In genomic region chr6:154506108-154506507, GRCh38 we compare ENCODE assay signal across 39 cellular contexts. TPM values are rescaled to one million over a fixed set of nuclear protein-coding genes. Genes with fewer than 3 reads are reported as not detected.
"Had no signal": no experiment of that assay in that cellular context is flagged by ENCODE, and none has a peak within 500 bp of the region (broad histone marks: within the 10 kb centered on the region; RNA-seq: fewer than 3 reads in every experiment).

No MANE protein-coding gene starts in this region.

- H3K4me1 ChIP-seq: foreskin keratinocyte had no signal

- DNase-seq: activated CD4-positive, alpha-beta memory T cell treated with anti-CD3 and anti-CD28 coated beads for 36 hours; activated CD4-positive, alpha-beta T cell treated with anti-CD3 and anti-CD28 coated beads for 36 hours; activated CD4-positive, alpha-beta T cell treated with anti-CD3 and anti-CD28 coated beads, Interleukin-2, amount 10 ng/mL, durations not matched to agents 24 days and 14 days; activated CD4-positive, CD25-positive, alpha-beta regulatory T cell; activated CD4-positive, CD25-positive, alpha-beta regulatory T cell treated with anti-CD3 and anti-CD28 coated beads, Interleukin-2, amount 50 U/mL, for 72 hours; activated CD8-positive, alpha-beta memory T cell treated with anti-CD3 and anti-CD28 coated beads, Interleukin-2, amount 10 ng/mL, durations not matched to agents 7 days and 5 days; activated CD8-positive, alpha-beta memory T cell treated with anti-CD3 and anti-CD28 coated beads, Interleukin-2, amount 50 U/mL, for 4 hours; activated CD8-positive, alpha-beta T cell treated with anti-CD3 and anti-CD28 coated beads, Interleukin-2, amount 10 ng/mL, durations not matched to agents 7 days and 5 days; activated effector memory CD4-positive, alpha-beta T cell treated with anti-CD3 and anti-CD28 coated beads, Interleukin-2, amount 50 U/mL, for 16 hours; activated naive CD4-positive, alpha-beta T cell treated with anti-CD3 and anti-CD28 coated beads for 36 hours; activated naive CD8-positive, alpha-beta T cell treated with anti-CD3 and anti-CD28 coated beads for 36 hours; activated naive CD8-positive, alpha-beta T cell treated with anti-CD3 and anti-CD28 coated beads, Interleukin-2, amount 50 U/mL, for 24 hours; activated T-cell treated with anti-CD3 and anti-CD28 coated beads, Interleukin-2, amount 50 U/mL, for 1 hour; activated T-cell treated with anti-CD3 and anti-CD28 coated beads, Interleukin-2, amount 50 U/mL, for 48 hours; adrenal gland; amygdala; aorta; brain microvascular endothelial cell; cortex of kidney; dermis blood vessel endothelial cell; effector CD4-positive, alpha-beta T cell; effector memory CD8-positive, alpha-beta T cell; erythroblast; foreskin keratinocyte; gastrocnemius medialis; glutamatergic neuron; SW 1271; T-cell; T1000; WERI-Rb-1 had no signal

- H3K9me3 ChIP-seq: adrenal gland, esophagus muscularis mucosa, gastrocnemius medialis had no signal

- H3K36me3 ChIP-seq: adrenal gland, brain microvascular endothelial cell, esophagus muscularis mucosa, gastrocnemius medialis, WERI-Rb-1 had no signal

- ATAC-seq: activated CD4-positive, alpha-beta T cell treated with anti-CD3 and anti-CD28 coated beads for 36 hours; activated CD8-positive, alpha-beta memory T cell treated with anti-CD3 and anti-CD28 coated beads, Interleukin-2, amount 10 ng/mL, durations not matched to agents 7 days and 5 days; activated CD8-positive, alpha-beta T cell treated with anti-CD3 and anti-CD28 coated beads, Interleukin-2, amount 10 ng/mL, durations not matched to agents 7 days and 5 days; activated naive CD8-positive, alpha-beta T cell treated with anti-CD3 and anti-CD28 coated beads, Interleukin-2, amount 50 U/mL, for 24 hours; effector memory CD8-positive, alpha-beta T cell; foreskin keratinocyte; gastrocnemius medialis; T-cell had no signal

- H3K4me3 Mint-ChIP-seq: activated CD4-positive, alpha-beta memory T cell treated with anti-CD3 and anti-CD28 coated beads for 36 hours; activated CD4-positive, alpha-beta T cell treated with anti-CD3 and anti-CD28 coated beads for 36 hours; activated CD4-positive, alpha-beta T cell treated with anti-CD3 and anti-CD28 coated beads, Interleukin-2, amount 10 ng/mL, durations not matched to agents 24 days and 14 days; activated CD8-positive, alpha-beta memory T cell treated with anti-CD3 and anti-CD28 coated beads, Interleukin-2, amount 10 ng/mL, durations not matched to agents 7 days and 5 days; activated CD8-positive, alpha-beta T cell treated with anti-CD3 and anti-CD28 coated beads, Interleukin-2, amount 10 ng/mL, durations not matched to agents 7 days and 5 days; activated naive CD4-positive, alpha-beta T cell treated with anti-CD3 and anti-CD28 coated beads for 36 hours; activated naive CD4-positive, alpha-beta T cell treated with anti-CD3 and anti-CD28 coated beads, Interleukin-2, amount 50 U/mL, for 24 hours; activated naive CD8-positive, alpha-beta T cell treated with anti-CD3 and anti-CD28 coated beads for 36 hours; activated naive CD8-positive, alpha-beta T cell treated with anti-CD3 and anti-CD28 coated beads, Interleukin-2, amount 50 U/mL, for 24 hours; activated T-helper 1 cell treated with anti-CD3 and anti-CD28 coated beads, Interleukin-12 subunit alpha, Interleukin-12 subunit beta, Interleukin-2, Interleukin-4 antibody, amounts not matched to agents 30 ng/mL and 10 ng/mL and 1 ng/mL, durations not matched to agents 14 hours and 24 hours and 36 hours; central memory CD8-positive, alpha-beta T cell; effector memory CD8-positive, alpha-beta T cell; T-cell; T-helper 1 cell treated with Interleukin-12 subunit alpha and Interleukin-12 subunit beta and Interleukin-4 antibody, amounts not matched to agents 30 μg/mL and 1 μg/mL, for 36 hours had no signal

- H3K9me3 Mint-ChIP-seq: activated CD4-positive, alpha-beta memory T cell treated with anti-CD3 and anti-CD28 coated beads for 36 hours; activated CD4-positive, alpha-beta T cell treated with anti-CD3 and anti-CD28 coated beads, Interleukin-2, amount 10 ng/mL, durations not matched to agents 24 days and 14 days; activated naive CD4-positive, alpha-beta T cell treated with anti-CD3 and anti-CD28 coated beads for 36 hours; activated naive CD4-positive, alpha-beta T cell treated with anti-CD3 and anti-CD28 coated beads, Interleukin-2, amount 50 U/mL, for 24 hours; activated naive CD8-positive, alpha-beta T cell treated with anti-CD3 and anti-CD28 coated beads for 36 hours; activated naive CD8-positive, alpha-beta T cell treated with anti-CD3 and anti-CD28 coated beads, Interleukin-2, amount 50 U/mL, for 24 hours; activated T-helper 1 cell treated with anti-CD3 and anti-CD28 coated beads, Interleukin-12 subunit alpha, Interleukin-12 subunit beta, Interleukin-2, Interleukin-4 antibody, amounts not matched to agents 30 ng/mL and 10 ng/mL and 1 ng/mL, durations not matched to agents 14 hours and 24 hours and 36 hours; activated T-helper 2 cell treated with anti-CD3 and anti-CD28 coated beads, Interferon-gamma antibody, Interleukin-2, Interleukin-4, amounts not matched to agents 10 μg/mL and 5 μg/mL and 100 μg/mL, durations not matched to agents 14 hours and 24 hours and 36 hours; central memory CD8-positive, alpha-beta T cell; T-cell; T-helper 1 cell treated with Interleukin-12 subunit alpha and Interleukin-12 subunit beta and Interleukin-4 antibody, amounts not matched to agents 30 μg/mL and 1 μg/mL, for 36 hours had no signal

- H3K27me3 ChIP-seq: adrenal gland, brain microvascular endothelial cell, esophagus muscularis mucosa, foreskin keratinocyte, gastrocnemius medialis had no signal

- H3K27ac ChIP-seq: adrenal gland, brain microvascular endothelial cell, foreskin keratinocyte, gastrocnemius medialis, WERI-Rb-1 had no signal

- H3K36me3 Mint-ChIP-seq: activated CD4-positive, alpha-beta memory T cell treated with anti-CD3 and anti-CD28 coated beads for 36 hours; activated CD8-positive, alpha-beta memory T cell treated with anti-CD3 and anti-CD28 coated beads, Interleukin-2, amount 10 ng/mL, durations not matched to agents 7 days and 5 days; activated naive CD4-positive, alpha-beta T cell treated with anti-CD3 and anti-CD28 coated beads, Interleukin-2, amount 50 U/mL, for 24 hours; activated naive CD8-positive, alpha-beta T cell treated with anti-CD3 and anti-CD28 coated beads for 36 hours; T-cell had no signal

- H3K4me3 ChIP-seq: adrenal gland, gastrocnemius medialis had no signal

- FAIRE-seq: bronchial epithelial cell, colon had no signal

- H3K27ac Mint-ChIP-seq: activated CD4-positive, alpha-beta memory T cell treated with anti-CD3 and anti-CD28 coated beads for 36 hours; activated CD4-positive, alpha-beta T cell treated with anti-CD3 and anti-CD28 coated beads for 36 hours; activated CD4-positive, alpha-beta T cell treated with anti-CD3 and anti-CD28 coated beads, Interleukin-2, amount 10 ng/mL, durations not matched to agents 24 days and 14 days; activated CD8-positive, alpha-beta memory T cell treated with anti-CD3 and anti-CD28 coated beads, Interleukin-2, amount 10 ng/mL, durations not matched to agents 7 days and 5 days; activated CD8-positive, alpha-beta T cell treated with anti-CD3 and anti-CD28 coated beads, Interleukin-2, amount 10 ng/mL, durations not matched to agents 7 days and 5 days; activated naive CD4-positive, alpha-beta T cell treated with anti-CD3 and anti-CD28 coated beads for 36 hours; activated naive CD4-positive, alpha-beta T cell treated with anti-CD3 and anti-CD28 coated beads, Interleukin-2, amount 50 U/mL, for 24 hours; activated naive CD8-positive, alpha-beta T cell treated with anti-CD3 and anti-CD28 coated beads for 36 hours; activated naive CD8-positive, alpha-beta T cell treated with anti-CD3 and anti-CD28 coated beads, Interleukin-2, amount 50 U/mL, for 24 hours; activated T-helper 1 cell treated with anti-CD3 and anti-CD28 coated beads, Interleukin-12 subunit alpha, Interleukin-12 subunit beta, Interleukin-2, Interleukin-4 antibody, amounts not matched to agents 30 ng/mL and 10 ng/mL and 1 ng/mL, durations not matched to agents 14 hours and 24 hours and 36 hours; activated T-helper 2 cell treated with anti-CD3 and anti-CD28 coated beads, Interferon-gamma antibody, Interleukin-2, Interleukin-4, amounts not matched to agents 10 μg/mL and 5 μg/mL and 100 μg/mL, durations not matched to agents 14 hours and 24 hours and 36 hours; effector memory CD8-positive, alpha-beta T cell; T-cell; T-helper 1 cell treated with Interleukin-12 subunit alpha and Interleukin-12 subunit beta and Interleukin-4 antibody, amounts not matched to agents 30 μg/mL and 1 μg/mL, for 36 hours had no signal

RNA-seq across cellular contexts. Expression of gene CNKSR3, which starts 4.4 kb away (rescaled TPM):
- total RNA-seq: activated CD4-positive, alpha-beta T cell treated with anti-CD3 and anti-CD28 coated beads, Interleukin-2, amount 10 ng/mL, durations not matched to agents 24 days and 14 days; activated CD8-positive, alpha-beta memory T cell treated with anti-CD3 and anti-CD28 coated beads, Interleukin-2, amount 10 ng/mL, durations not matched to agents 7 days and 5 days; activated CD8-positive, alpha-beta T cell treated with anti-CD3 and anti-CD28 coated beads, Interleukin-2, amount 10 ng/mL, durations not matched to agents 7 days and 5 days; activated T-helper 1 cell treated with anti-CD3 and anti-CD28 coated beads, Interleukin-12 subunit alpha, Interleukin-12 subunit beta, Interleukin-2, Interleukin-4 antibody, amounts not matched to agents 30 ng/mL and 10 ng/mL and 1 ng/mL, durations not matched to agents 14 hours and 24 hours and 36 hours; T-helper 2 cell treated with Interferon-gamma antibody and Interleukin-4, amounts not matched to agents 100 ng/mL and 5 ng/mL, for 36 hours had no signal
